Comparison of ENCODE assay signal across 13 cellular contexts in the genomic region with DNA sequence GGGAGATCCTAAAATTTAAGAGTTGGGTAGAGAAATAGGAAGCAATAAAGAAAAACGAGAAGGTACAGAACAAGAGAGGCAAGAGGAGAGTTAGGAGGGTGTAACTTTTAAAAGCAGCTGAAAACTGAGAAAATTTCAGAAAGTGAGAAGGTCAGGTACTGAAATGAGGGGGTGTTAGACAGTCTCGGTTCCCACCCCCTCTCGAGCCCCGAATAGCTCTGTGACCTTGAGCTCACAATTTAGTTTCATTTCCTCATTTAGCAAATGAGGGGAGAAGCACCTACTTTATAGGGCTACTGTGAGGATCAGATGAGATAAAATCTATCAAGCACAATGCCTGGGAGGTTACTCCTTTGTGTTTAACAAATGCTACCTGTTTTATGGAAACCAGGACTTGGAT. TPM values are rescaled to one million over a fixed set of nuclear protein-coding genes. Genes with fewer than 3 reads are reported as not detected.
A peak's percentile ranks its signal among the peaks of the same experiment; 100 is the strongest.
DNase-seq lines count a peak whose midpoint lies in the region; ATAC-seq and TF ChIP-seq lines count a peak whose summit lies in the region.
"Had no signal": no experiment of that assay in that cellular context is flagged by ENCODE, and none has a peak within 500 bp of the region (broad histone marks: within the 10 kb centered on the region; RNA-seq: fewer than 3 reads in every experiment).

No MANE protein-coding gene starts in this region.

- no peak for TF ChIP-seq POLR2A in sigmoid colon (IDR thresholded peaks at IDR 0.05)

- H3K36me3 ChIP-seq in sigmoid colon (no peaks in the 10 kb centered on the region), osteoblast (ENCODE audit: insufficient read depth, low read length) (no peaks in the 10 kb centered on the region)

- intact Hi-C loops in sigmoid colon (cut with DNase I), result no loop called here

- H3K27me3 ChIP-seq in sigmoid colon (peaks cover 0 to 16% (median 5%) of the 10 kb centered on the region in 3 donors), osteoblast (ENCODE audit: insufficient read depth, low read length) (peaks cover 17% of the 10 kb centered on the region)

- H3K9me3 ChIP-seq in sigmoid colon (no peaks in the 10 kb centered on the region), osteoblast (ENCODE audit: low read depth, low read length) (no peaks in the 10 kb centered on the region)

- 12 to 44% methylated on average over 4 of the region's 4 CpGs for WGBS in sigmoid colon, 2 donors

- TF ChIP-seq CTCF in GM13977 (IDR thresholded peaks at IDR 0.05; ENCODE audit: extremely low read depth, insufficient read depth, missing control alignments), result no peak
- no peak for TF ChIP-seq CTCF in GM20000 (IDR thresholded peaks at IDR 0.05; ENCODE audit: extremely low read depth, missing control alignments)
- TF ChIP-seq CTCF in sigmoid colon (IDR thresholded peaks at IDR 0.05), result no peak
- TF ChIP-seq CTCF in osteoblast (IDR thresholded peaks at IDR 0.05; ENCODE audit: extremely low read depth, low read depth, low read length), result no peak

- TF ChIP-seq EP300 in sigmoid colon (IDR thresholded peaks at IDR 0.05), result no peak

- peak; percentile 71 for DNase-seq in GM13977 (ENCODE audit: low spot score)
- peak; percentile 83 for DNase-seq in GM20000 (ENCODE audit: low spot score)
- DNase-seq in sigmoid colon, result no peak
- no peak for DNase-seq in NCI-H345 (lab: John Stamatoyannopoulos, UW)
- DNase-seq in DMS114 treated with DMSO at 0.1 percent for 48 hours (lab: John Stamatoyannopoulos, UW; ENCODE audit: unreplicated experiment), result no peak
- DNase-seq in osteoblast (ENCODE audit: insufficient read length, low spot score, missing footprints), result no peak
- DNase-seq: activated CD8-positive, alpha-beta T cell treated with anti-CD3 and anti-CD28 coated beads, Interleukin-2, amount 10 ng/mL, durations not matched to agents 7 days and 5 days; dermis blood vessel endothelial cell; DND-41; NCI-H1092 treated with DMSO at 0.1 percent for 48 hours had no signal

- H3K4me3 ChIP-seq in sigmoid colon (no peak overlapping the region), osteoblast (ENCODE audit: insufficient read depth, low read length) (no peak overlapping the region)
- H3K4me3 ChIP-seq: lung had no signal

- in situ Hi-C loops in GM13977 (cut with MboI; ENCODE audit: low pct_unique_long_range_greater_than_20kb, low sequenced_read_pairs, unreplicated experiment), result no loop called here

- peak; percentile 91 for ATAC-seq in HG03139 (IDR thresholded peaks at IDR 0.05; ENCODE audit: unreplicated experiment)
- ATAC-seq: activated CD8-positive, alpha-beta T cell treated with anti-CD3 and anti-CD28 coated beads, Interleukin-2, amount 10 ng/mL, durations not matched to agents 7 days and 5 days had no signal

- H3K79me2 ChIP-seq in osteoblast (ENCODE audit: insufficient read depth, low read length), result no peaks in the 10 kb centered on the region

- H3K4me2 ChIP-seq in osteoblast (ENCODE audit: insufficient read depth, low read length), result no peak overlapping the region

- H3K27ac ChIP-seq in angular gyrus (ENCODE audit: low read depth, low read length), result peak overlapping the region; percentile 22
- no peak overlapping the region for H3K27ac ChIP-seq in sigmoid colon
- H3K27ac ChIP-seq in osteoblast (ENCODE audit: low read depth, low read length), result no peak overlapping the region

- H3K4me1 ChIP-seq in sigmoid colon (peaks cover 0 to 15% (median 8%) of the 10 kb centered on the region in 4 donors), osteoblast (ENCODE audit: insufficient read depth, low read length) (no peaks in the 10 kb centered on the region)

- H4K20me1 ChIP-seq in osteoblast (ENCODE audit: insufficient read depth, low read length), result no peaks in the 10 kb centered on the region

- no peak overlapping the region for H2AFZ ChIP-seq in osteoblast (ENCODE audit: low read length)

RNA-seq across cellular contexts. Expression of a gene that starts 4.8 kb away (rescaled TPM):
- total RNA-seq in sigmoid colon (under 1 TPM in 3 of 4 donors, not detected in 1; under 0.01 to 0.55 (median 0.14) TPM), osteoblast (under 0.01 TPM in 1 of 2 replicates, not detected in the other)
- 10 to 100 TPM in 1 of 3 donors, 1 to 10 TPM in 2; 2.4 to 13.6 (median 3.7) TPM for polyA plus RNA-seq in sigmoid colon
- total RNA-seq: activated CD8-positive, alpha-beta T cell treated with anti-CD3 and anti-CD28 coated beads, Interleukin-2, amount 10 ng/mL, durations not matched to agents 7 days and 5 days had no signal

Comparison
In these comparisons a context has a peak if more than half of its experiments do, and no peak if none do; other contexts are left out.
1. DNase-seq: peak in GM13977 (single experiment) and GM20000 (single experiment); none in sigmoid colon (single experiment), NCI-H345 (single experiment), DMS114 treated with DMSO at 0.1 percent for 48 hours (single experiment) and osteoblast (single experiment).